ENCODE assay signal across 22 cellular contexts in genomic region chr5:135547590-135548254, GRCh38. TPM values are rescaled to one million over a fixed set of nuclear protein-coding genes. Genes with fewer than 3 reads are reported as not detected.
DNase-seq lines count a peak whose midpoint lies in the region; ATAC-seq and TF ChIP-seq lines count a peak whose summit lies in the region.
"Had no signal": no experiment of that assay in that cellular context is flagged by ENCODE, and none has a peak within 500 bp of the region (broad histone marks: within the 10 kb centered on the region; RNA-seq: fewer than 3 reads in every experiment).

No MANE protein-coding gene starts in this region.

- no peak for ATAC-seq in upper lobe of left lung (ENCODE audit: low FRiP score in 2 of 2)
- ATAC-seq: T-helper 17 cell had no signal

- H3K79me2 ChIP-seq in osteoblast (ENCODE audit: insufficient read depth, low read length) = no peaks in the 10 kb centered on the region

- no peak overlapping the region for H3K4me3 Mint-ChIP-seq in activated CD4-positive, alpha-beta T cell treated with anti-CD3 and anti-CD28 coated beads, Interleukin-2, amount 10 ng/mL, durations not matched to agents 7 days and 5 days
- H3K4me3 Mint-ChIP-seq: T-helper 17 cell had no signal

- H3K27ac ChIP-seq in osteoblast (ENCODE audit: low read depth, low read length) = no peak overlapping the region
- H3K27ac ChIP-seq in upper lobe of left lung = no peak overlapping the region
- H3K27ac ChIP-seq: BLaER1 had no signal

- H3K36me3 ChIP-seq in osteoblast (ENCODE audit: insufficient read depth, low read length) = no peaks in the 10 kb centered on the region
- no peaks in the 10 kb centered on the region for H3K36me3 ChIP-seq in upper lobe of left lung
- H3K36me3 ChIP-seq: BLaER1 had no signal

- POLR2A ChIA-PET in activated CD4-positive, alpha-beta T cell treated with anti-CD3 and anti-CD28 coated beads, Interleukin-2, amount 10 ng/mL, durations not matched to agents 7 days and 5 days (lab: Charles Lee) = no interaction called here

- H3K27ac Mint-ChIP-seq in activated CD4-positive, alpha-beta T cell treated with anti-CD3 and anti-CD28 coated beads, Interleukin-2, amount 10 ng/mL, durations not matched to agents 7 days and 5 days = no peak overlapping the region
- H3K27ac Mint-ChIP-seq: CD8-positive, alpha-beta memory T cell; T-helper 17 cell had no signal

- no peak for TF ChIP-seq EP300 in upper lobe of left lung (IDR thresholded peaks at IDR 0.05)

- CTCF ChIA-PET in activated CD4-positive, alpha-beta T cell treated with anti-CD3 and anti-CD28 coated beads, Interleukin-2, amount 10 ng/mL, durations not matched to agents 7 days and 5 days (lab: Charles Lee) = interaction anchor here (10.2 kb wide), 1 partner anchor 83 kb away, joined by 80 read pairs; no protein-coding TSS in a partner anchor

- no peak overlapping the region for H3K4me3 ChIP-seq in osteoblast (ENCODE audit: insufficient read depth, low read length)
- no peak overlapping the region for H3K4me3 ChIP-seq in upper lobe of left lung
- H3K4me3 ChIP-seq: BLaER1 had no signal

- TF ChIP-seq CTCF in osteoblast (IDR thresholded peaks at IDR 0.05; ENCODE audit: extremely low read depth, low read depth, low read length) (no peak), upper lobe of left lung (IDR thresholded peaks at IDR 0.05) (no peak)

- no peak overlapping the region for H2AFZ ChIP-seq in osteoblast (ENCODE audit: low read length)

- no peaks in the 10 kb centered on the region for H4K20me1 ChIP-seq in osteoblast (ENCODE audit: insufficient read depth, low read length)

- no peak overlapping the region for H3K4me2 ChIP-seq in osteoblast (ENCODE audit: insufficient read depth, low read length)
- H3K4me2 ChIP-seq: BLaER1 had no signal

- H3K27me3 ChIP-seq in osteoblast (ENCODE audit: insufficient read depth, low read length) (peaks cover 78% of the 10 kb centered on the region), upper lobe of left lung (peaks cover 0 to 28% (median 12%) of the 10 kb centered on the region in 4 donors)

- 44 to 58% methylated on average over 6 to 8 of the region's 8 CpGs for WGBS in upper lobe of left lung, 2 donors

- peaks cover 16% of the 10 kb centered on the region for H3K4me1 Mint-ChIP-seq in activated CD4-positive, alpha-beta T cell treated with anti-CD3 and anti-CD28 coated beads, Interleukin-2, amount 10 ng/mL, durations not matched to agents 7 days and 5 days

- H3K27me3 Mint-ChIP-seq in activated CD4-positive, alpha-beta T cell treated with anti-CD3 and anti-CD28 coated beads, Interleukin-2, amount 10 ng/mL, durations not matched to agents 7 days and 5 days = peaks cover 73% of the 10 kb centered on the region

- peaks cover 3% of the 10 kb centered on the region for H3K36me3 Mint-ChIP-seq in activated CD4-positive, alpha-beta T cell treated with anti-CD3 and anti-CD28 coated beads, Interleukin-2, amount 10 ng/mL, durations not matched to agents 7 days and 5 days (ENCODE audit: low read depth)

- no peaks in the 10 kb centered on the region for H3K9me3 Mint-ChIP-seq in activated CD4-positive, alpha-beta T cell treated with anti-CD3 and anti-CD28 coated beads, Interleukin-2, amount 10 ng/mL, durations not matched to agents 7 days and 5 days
- H3K9me3 Mint-ChIP-seq: CD8-positive, alpha-beta memory T cell had no signal

- H3K9me3 ChIP-seq in osteoblast (ENCODE audit: low read depth, low read length) (no peaks in the 10 kb centered on the region), upper lobe of left lung (no peaks in the 10 kb centered on the region)
- H3K9me3 ChIP-seq: BLaER1 had no signal

- peaks cover 6% of the 10 kb centered on the region for H3K4me1 ChIP-seq in osteoblast (ENCODE audit: insufficient read depth, low read length)
- H3K4me1 ChIP-seq in upper lobe of left lung = peaks cover 8 to 21% (median 17%) of the 10 kb centered on the region in 4 donors

- DNase-seq in NCI-H146 (lab: John Stamatoyannopoulos, UW) = peak; percentile 4
- no peak for DNase-seq in NCI-H146 treated with DMSO at 0.1 percent for 48 hours (lab: John Stamatoyannopoulos, UW; ENCODE audit: unreplicated experiment)
- DNase-seq in NCI-H187 (lab: John Stamatoyannopoulos, UW) = peak; percentile 47 to 88
- DNase-seq in NCI-H345 (lab: John Stamatoyannopoulos, UW) = peak; percentile 78
- peak; percentile 79 for DNase-seq in osteoblast (ENCODE audit: insufficient read length, low spot score, missing footprints)
- DNase-seq in activated CD4-positive, alpha-beta T cell treated with anti-CD3 and anti-CD28 coated beads, Interleukin-2, amount 10 ng/mL, durations not matched to agents 7 days and 5 days = no peak
- no peak for DNase-seq in AML-193 (lab: John Stamatoyannopoulos, UW)
- no peak for DNase-seq in upper lobe of left lung
- DNase-seq: CD8-positive, alpha-beta memory T cell; NCI-H1105 treated with DMSO at 0.1 percent for 48 hours; NCI-H2171; NCI-H526; NK-92 treated with Interleukin-12 subunit alpha and Interleukin-12 subunit beta, amount 100 ng/mL, for 24 hours; SIG-M5; T-helper 17 cell had no signal

- no peak for TF ChIP-seq POLR2A in upper lobe of left lung (IDR thresholded peaks at IDR 0.05)

RNA-seq across cellular contexts. Expression of gene NEUROG1, which starts 12.0 kb away (rescaled TPM):
- total RNA-seq in osteoblast = not detected in 2 replicates
- total RNA-seq in activated CD4-positive, alpha-beta T cell treated with anti-CD3 and anti-CD28 coated beads, Interleukin-2, amount 10 ng/mL, durations not matched to agents 7 days and 5 days = not detected
- not detected for total RNA-seq in upper lobe of left lung
- total RNA-seq: A172; CD8-positive, alpha-beta memory T cell; H4; HT-29; LHCN-M2; OCI-LY7; RPMI7951; T-helper 17 cell had no signal

RNA-seq across cellular contexts. Expression of gene CXCL14, which starts 31.1 kb away (rescaled TPM):
- not detected in 2 replicates for total RNA-seq in osteoblast
- total RNA-seq in activated CD4-positive, alpha-beta T cell treated with anti-CD3 and anti-CD28 coated beads, Interleukin-2, amount 10 ng/mL, durations not matched to agents 7 days and 5 days = not detected
- total RNA-seq in upper lobe of left lung = 1 to 10 TPM in 3 of 6 donors, under 1 TPM in 1, not detected in 2; 0.15 to 5.5 (median 2.4) TPM
- total RNA-seq: A172; CD8-positive, alpha-beta memory T cell; HT-29; LHCN-M2; OCI-LY7; RPMI7951; T-helper 17 cell had no signal

Comparison
In these comparisons a context has a peak if more than half of its experiments do, and no peak if none do; other contexts are left out.
1. DNase-seq: peak in NCI-H146 (single experiment), NCI-H187 (2 of 2), NCI-H345 (single experiment) and osteoblast (single experiment); none in NCI-H146 treated with DMSO at 0.1 percent for 48 hours (single experiment), activated CD4-positive, alpha-beta T cell treated with anti-CD3 and anti-CD28 coated beads, Interleukin-2, amount 10 ng/mL, durations not matched to agents 7 days and 5 days (single experiment), AML-193 (0 of 2) and upper lobe of left lung (0 of 2).